1 cellular context compared by ENCODE assay signal in the genomic region with DNA sequence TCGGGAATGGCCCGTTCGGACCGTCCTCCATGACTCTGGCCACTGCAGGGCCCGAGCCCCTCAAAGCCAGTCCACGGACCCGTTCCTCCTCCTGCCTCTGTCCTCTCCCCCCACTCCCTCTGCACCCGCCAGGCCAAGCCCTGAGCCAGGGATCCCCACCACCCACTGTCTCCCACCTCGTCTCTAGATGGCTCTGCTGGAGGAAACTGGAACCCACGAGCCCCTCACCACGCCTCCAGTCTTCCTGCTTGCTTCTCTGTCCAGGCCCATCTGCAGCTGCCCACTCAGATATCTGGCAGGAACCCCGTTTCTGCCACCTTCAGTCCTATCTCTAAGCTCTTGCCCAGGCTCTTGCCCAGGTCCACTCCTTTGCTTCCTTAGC.
TF ChIP-seq lines count a peak whose summit lies in the region.

No MANE protein-coding gene starts in this region.

TF ChIP-seq in A549, 52 proteins besides CTCF, POLR2A, EP300 and RAD21 (continued from another document):
- TF ChIP-seq, protein P1, sequence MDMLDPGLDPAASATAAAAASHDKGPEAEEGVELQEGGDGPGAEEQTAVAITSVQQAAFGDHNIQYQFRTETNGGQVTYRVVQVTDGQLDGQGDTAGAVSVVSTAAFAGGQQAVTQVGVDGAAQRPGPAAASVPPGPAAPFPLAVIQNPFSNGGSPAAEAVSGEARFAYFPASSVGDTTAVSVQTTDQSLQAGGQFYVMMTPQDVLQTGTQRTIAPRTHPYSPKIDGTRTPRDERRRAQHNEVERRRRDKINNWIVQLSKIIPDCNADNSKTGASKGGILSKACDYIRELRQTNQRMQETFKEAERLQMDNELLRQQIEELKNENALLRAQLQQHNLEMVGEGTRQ (IDR thresholded peaks at IDR 0.05) = no peak
- TF ChIP-seq HOXB5 (CRISPR knock-in tag; IDR thresholded peaks at IDR 0.05) (no peak), EHMT2 (IDR thresholded peaks at IDR 0.05; ENCODE audit: low read depth) (no peak), HOXB13 (CRISPR knock-in tag; IDR thresholded peaks at IDR 0.05; ENCODE audit: low read depth) (no peak)
- TF ChIP-seq, protein P2, sequence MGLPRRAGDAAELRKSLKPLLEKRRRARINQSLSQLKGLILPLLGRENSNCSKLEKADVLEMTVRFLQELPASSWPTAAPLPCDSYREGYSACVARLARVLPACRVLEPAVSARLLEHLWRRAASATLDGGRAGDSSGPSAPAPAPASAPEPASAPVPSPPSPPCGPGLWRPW (IDR thresholded peaks at IDR 0.05) = no peak
- TF ChIP-seq, protein P3, sequence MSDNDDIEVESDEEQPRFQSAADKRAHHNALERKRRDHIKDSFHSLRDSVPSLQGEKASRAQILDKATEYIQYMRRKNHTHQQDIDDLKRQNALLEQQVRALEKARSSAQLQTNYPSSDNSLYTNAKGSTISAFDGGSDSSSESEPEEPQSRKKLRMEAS (IDR thresholded peaks at IDR 0.05) = no peak
